Comparison of ENCODE assay signal across 21 cellular contexts in the genomic region with DNA sequence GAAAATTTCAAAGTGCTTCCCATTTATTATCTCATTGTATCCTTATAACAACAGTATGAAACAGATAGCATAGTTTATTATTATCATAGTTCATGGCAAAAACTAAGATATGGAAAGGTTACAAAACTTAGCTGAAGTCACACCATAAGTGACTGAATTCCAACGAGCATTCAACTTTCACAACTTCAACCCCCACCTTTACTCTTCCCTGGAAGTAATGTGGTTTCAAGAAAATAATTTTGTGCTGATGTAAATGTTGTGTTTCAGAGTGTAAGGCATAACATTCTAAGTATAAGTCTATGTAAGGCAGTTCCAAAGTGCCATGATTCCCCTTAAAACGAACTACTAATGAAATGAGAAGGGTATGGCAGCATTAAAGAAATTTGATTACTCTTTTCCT.
"Had no signal": no experiment of that assay in that cellular context is flagged by ENCODE, and none has a peak within 500 bp of the region (broad histone marks: within the 10 kb centered on the region; RNA-seq: fewer than 3 reads in every experiment).

No MANE protein-coding gene starts in this region.

- H3K27ac ChIP-seq: adrenal gland, ascending aorta, colonic mucosa, dorsolateral prefrontal cortex, gastrocnemius medialis, hepatocyte, ovary, sigmoid colon, tibial nerve had no signal

- H3K4me3 ChIP-seq: adrenal gland, ascending aorta, colonic mucosa, dorsolateral prefrontal cortex, gastrocnemius medialis, hepatocyte, ovary, sigmoid colon, tibial nerve had no signal

- DNase-seq: activated B cell treated with CpG ODN at 0.5 μM for 24 hours; activated CD4-positive, alpha-beta T cell treated with anti-CD3 and anti-CD28 coated beads for 36 hours; activated effector memory CD4-positive, alpha-beta T cell treated with anti-CD3 and anti-CD28 coated beads, Interleukin-2, amount 50 U/mL, for 16 hours; activated naive CD4-positive, alpha-beta T cell treated with anti-CD3 and anti-CD28 coated beads for 36 hours; activated naive CD8-positive, alpha-beta T cell treated with anti-CD3 and anti-CD28 coated beads for 36 hours; adrenal gland; colonic mucosa; dorsolateral prefrontal cortex; effector memory CD4-positive, alpha-beta T cell; gastrocnemius medialis; midbrain; naive thymus-derived CD4-positive, alpha-beta T cell; ovary; sigmoid colon; stimulated activated CD4-positive, alpha-beta T cell treated with anti-CD3 and anti-CD28 coated beads, Interleukin-15, amount 100 ng/mL, for 24 hours; stimulated activated CD4-positive, alpha-beta T cell treated with anti-CD3 and anti-CD28 coated beads, Interleukin-2, amount 100 ng/mL, for 24 hours; stimulated activated naive CD4-positive, alpha-beta T cell; T-helper 1 cell had no signal

- H3K9me3 ChIP-seq: adrenal gland, ascending aorta, colonic mucosa, gastrocnemius medialis, ovary, sigmoid colon, tibial nerve had no signal

- H2AFZ ChIP-seq: hepatocyte had no signal

- H3K27me3 ChIP-seq: adrenal gland, ascending aorta, colonic mucosa, dorsolateral prefrontal cortex, gastrocnemius medialis, hepatocyte, ovary, sigmoid colon, tibial nerve had no signal

- H3K36me3 ChIP-seq: adrenal gland, ascending aorta, colonic mucosa, gastrocnemius medialis, ovary, sigmoid colon, tibial nerve had no signal

- ATAC-seq: activated CD4-positive, alpha-beta T cell treated with anti-CD3 and anti-CD28 coated beads for 36 hours; gastrocnemius medialis; naive thymus-derived CD4-positive, alpha-beta T cell had no signal

- H3K4me2 ChIP-seq: hepatocyte had no signal

- H3K4me1 ChIP-seq: colonic mucosa had no signal
